19 cellular contexts compared by ENCODE assay signal in the genomic region with DNA sequence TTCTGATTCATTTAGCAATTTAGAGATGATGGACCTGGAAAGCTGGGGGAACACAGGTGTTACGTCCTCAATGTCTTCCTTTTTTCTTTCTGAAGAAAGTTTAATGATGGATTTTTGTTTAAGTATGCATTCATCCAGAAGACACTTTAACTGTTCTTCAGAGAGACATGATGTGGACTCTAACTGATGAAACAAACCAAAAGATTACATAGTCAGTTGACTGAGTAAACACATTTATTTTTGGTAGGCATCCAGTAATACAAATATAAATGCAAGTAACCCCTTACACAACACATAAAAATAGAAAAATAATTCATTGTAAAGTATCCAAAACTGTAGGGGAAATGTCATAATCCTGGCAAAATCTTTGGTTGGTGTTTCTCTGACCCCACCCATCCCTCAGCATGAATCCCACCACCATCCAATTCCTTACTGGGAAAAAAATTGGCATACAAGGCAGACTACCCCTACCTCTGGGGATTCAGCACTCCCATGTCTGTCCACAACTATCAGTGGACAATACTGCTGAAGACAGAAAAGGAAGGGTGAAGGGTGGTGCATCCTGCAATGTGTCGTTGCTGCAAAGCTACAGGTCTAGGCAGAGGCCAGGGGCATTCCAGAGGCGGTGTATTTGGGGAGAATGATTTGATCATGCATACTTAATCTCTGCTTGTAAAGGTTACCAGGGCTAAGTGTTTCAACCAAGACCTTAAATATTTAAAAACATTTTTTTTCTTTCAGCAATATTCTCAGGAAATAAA.
"Had no signal": no experiment of that assay in that cellular context is flagged by ENCODE, and none has a peak within 500 bp of the region (broad histone marks: within the 10 kb centered on the region; RNA-seq: fewer than 3 reads in every experiment).

No MANE protein-coding gene starts in this region.

- H3K27ac Mint-ChIP-seq: activated CD4-positive, alpha-beta memory T cell treated with anti-CD3 and anti-CD28 coated beads for 36 hours; activated CD4-positive, alpha-beta T cell treated with anti-CD3 and anti-CD28 coated beads for 36 hours; activated CD8-positive, alpha-beta memory T cell treated with anti-CD3 and anti-CD28 coated beads, Interleukin-2, amount 10 ng/mL, durations not matched to agents 7 days and 5 days; naive thymus-derived CD8-positive, alpha-beta T cell; stimulated activated naive CD8-positive, alpha-beta T cell treated with anti-CD3 and anti-CD28 coated beads, Interleukin-15, amount 100 ng/mL, for 72 hours; type B pancreatic cell had no signal

- H3K27ac ChIP-seq: hepatocyte, left lung, pancreas, sigmoid colon, spleen had no signal

- H3K4me1 ChIP-seq: left lung, pancreas, spleen had no signal

- H3K9me3 ChIP-seq: pancreas had no signal

- H3K27me3 Mint-ChIP-seq: activated CD4-positive, alpha-beta memory T cell treated with anti-CD3 and anti-CD28 coated beads for 36 hours; activated CD8-positive, alpha-beta memory T cell treated with anti-CD3 and anti-CD28 coated beads, Interleukin-2, amount 10 ng/mL, durations not matched to agents 7 days and 5 days; central memory CD8-positive, alpha-beta T cell; stimulated activated naive CD8-positive, alpha-beta T cell treated with anti-CD3 and anti-CD28 coated beads, Interleukin-15, amount 100 ng/mL, for 72 hours; type B pancreatic cell had no signal

- H3K4me3 Mint-ChIP-seq: activated CD4-positive, alpha-beta memory T cell treated with anti-CD3 and anti-CD28 coated beads for 36 hours; activated CD4-positive, alpha-beta T cell treated with anti-CD3 and anti-CD28 coated beads for 36 hours; activated CD8-positive, alpha-beta memory T cell treated with anti-CD3 and anti-CD28 coated beads, Interleukin-2, amount 10 ng/mL, durations not matched to agents 7 days and 5 days; central memory CD8-positive, alpha-beta T cell; naive thymus-derived CD8-positive, alpha-beta T cell; stimulated activated naive CD8-positive, alpha-beta T cell treated with anti-CD3 and anti-CD28 coated beads, Interleukin-15, amount 100 ng/mL, for 72 hours; type B pancreatic cell had no signal

- ATAC-seq: activated CD4-positive, alpha-beta T cell treated with anti-CD3 and anti-CD28 coated beads for 36 hours; activated CD8-positive, alpha-beta memory T cell treated with anti-CD3 and anti-CD28 coated beads, Interleukin-2, amount 10 ng/mL, durations not matched to agents 7 days and 5 days; left lung; naive thymus-derived CD8-positive, alpha-beta T cell; pancreas; stimulated activated naive CD8-positive, alpha-beta T cell treated with anti-CD3 and anti-CD28 coated beads, Interleukin-15, amount 100 ng/mL, for 72 hours had no signal

- DNase-seq: activated CD4-positive, alpha-beta memory T cell treated with anti-CD3 and anti-CD28 coated beads for 36 hours; activated CD4-positive, alpha-beta T cell treated with anti-CD3 and anti-CD28 coated beads for 36 hours; activated CD8-positive, alpha-beta memory T cell treated with anti-CD3 and anti-CD28 coated beads, Interleukin-2, amount 10 ng/mL, durations not matched to agents 7 days and 5 days; activated effector memory CD4-positive, alpha-beta T cell treated with Interleukin-2 at 50 U/mL for 16 hours; activated naive CD4-positive, alpha-beta T cell treated with anti-CD3 and anti-CD28 coated beads, Interleukin-2, amount 50 U/mL, for 16 hours; activated T-cell treated with anti-CD3 and anti-CD28 coated beads, Interleukin-2, amount 50 U/mL, for 1 hour; cortex of kidney; effector CD8-positive, alpha-beta T cell; islet precursor cell; left lung; mesenchymal stem cell; naive thymus-derived CD8-positive, alpha-beta T cell; pancreas; sigmoid colon; spleen; stimulated activated naive CD8-positive, alpha-beta T cell treated with anti-CD3 and anti-CD28 coated beads, Interleukin-15, amount 100 ng/mL, for 72 hours had no signal

- H3K36me3 Mint-ChIP-seq: type B pancreatic cell had no signal

- H3K9me3 Mint-ChIP-seq: type B pancreatic cell had no signal

- H3K27me3 ChIP-seq: hepatocyte, left lung, pancreas, sigmoid colon, spleen had no signal

- H2AFZ ChIP-seq: hepatocyte had no signal

- H3K4me3 ChIP-seq: hepatocyte, left lung, pancreas, sigmoid colon, spleen had no signal

- H3K36me3 ChIP-seq: left lung, pancreas, sigmoid colon, spleen had no signal

- H3K79me2 ChIP-seq: hepatocyte had no signal

- H3K4me2 ChIP-seq: hepatocyte had no signal
